Comparison of ENCODE assay signal across 24 cellular contexts in genomic region chr15:44447772-44448376, GRCh38. TPM values are rescaled to one million over a fixed set of nuclear protein-coding genes. Genes with fewer than 3 reads are reported as not detected.
DNase-seq lines count a peak whose midpoint lies in the region; ATAC-seq, FAIRE-seq and TF ChIP-seq lines count a peak whose summit lies in the region.
"Had no signal": no experiment of that assay in that cellular context is flagged by ENCODE, and none has a peak within 500 bp of the region (broad histone marks: within the 10 kb centered on the region; RNA-seq: fewer than 3 reads in every experiment).

No MANE protein-coding gene starts in this region.

- H3K4me3 Mint-ChIP-seq in natural killer cell treated with Interleukin-12 subunit alpha and Interleukin-12 subunit beta and Interleukin-15 and Interleukin-18, amount 100 ng/mL, for 72 hours: no peak overlapping the region
- H3K4me3 Mint-ChIP-seq: B cell, CD14-positive monocyte, HFFc6 had no signal

- no peaks in the 10 kb centered on the region for H3K9me3 Mint-ChIP-seq in natural killer cell treated with Interleukin-12 subunit alpha and Interleukin-12 subunit beta and Interleukin-15 and Interleukin-18, amount 100 ng/mL, for 72 hours
- H3K9me3 Mint-ChIP-seq: CD14-positive monocyte, HFFc6 had no signal

- peak overlapping the region in 1 of 2 experiments; percentile 43; a peak in 1 of 4 replicates for H3K9ac ChIP-seq in K562 (ENCODE audit: insufficient read depth in 1 of 2, low read depth in 2 of 2, low read length in 2 of 2)

- H3K4me1 ChIP-seq in right atrium auricular region (no peaks in the 10 kb centered on the region), K562 (replicated peaks in 1 of 2; ENCODE audit: control insufficient read depth in 2 of 2, insufficient read depth in 2 of 2, low read length in 2 of 2) (peaks cover 0 to 6% of the 10 kb centered on the region in 2 experiments; a peak in 2 of 5 replicates), aorta (ENCODE audit: control insufficient read depth in 1 of 2, insufficient read depth in 2 of 2, low read length in 2 of 2) (no peaks in the 10 kb centered on the region)
- H3K4me1 ChIP-seq: SJSA1 had no signal

- H3K4me3 ChIP-seq in right atrium auricular region (no peak overlapping the region), K562 (no peak overlapping the region), aorta (ENCODE audit: low read length in 2 of 2) (no peak overlapping the region)
- H3K4me3 ChIP-seq: SJSA1 had no signal

- TF ChIP-seq POLR2A in K562 (conservative IDR thresholded peaks at IDR 0.05): no peak

- H3K9me1 ChIP-seq in K562 (ENCODE audit: control insufficient read depth, insufficient read depth, low read length): no peaks in the 10 kb centered on the region

- no TSS peak for BruUV-seq in K562 (replicated peaks; lab: Mats Ljungman, UMichigan)

- H3K4me2 ChIP-seq in K562 (ENCODE audit: insufficient read depth, low read length): no peak overlapping the region

- TF ChIP-seq CTCF in right atrium auricular region (IDR thresholded peaks at IDR 0.05) (no peak), K562 (IDR thresholded peaks at IDR 0.05 in 2 of 3, conservative IDR thresholded peaks at IDR 0.05 in 1 of 3; ENCODE audit: insufficient read depth in 2 of 3, low read depth in 1 of 3, low read length in 3 of 3) (no peak)

- no peaks in the 10 kb centered on the region for H3K36me3 ChIP-seq in right atrium auricular region
- peaks cover 22% of the 10 kb centered on the region; the same call in 2 of the 3 replicates for H3K36me3 ChIP-seq in K562 (ENCODE audit: control insufficient read depth, insufficient read depth, low read length)
- no peaks in the 10 kb centered on the region for H3K36me3 ChIP-seq in aorta (ENCODE audit: control insufficient read depth in 1 of 2, insufficient read depth in 2 of 2, low read length in 1 of 2)

- H3K27me3 Mint-ChIP-seq in natural killer cell treated with Interleukin-12 subunit alpha and Interleukin-12 subunit beta and Interleukin-15 and Interleukin-18, amount 100 ng/mL, for 72 hours: no peaks in the 10 kb centered on the region
- H3K27me3 Mint-ChIP-seq: B cell had no signal

- DNase-seq in Right ventricle myocardium superior (no peak), right atrium auricular region (ENCODE audit: low spot score) (no peak), K562 (ENCODE audit: extremely low read depth in 1 of 4, low spot score in 3 of 4) (no peak), aorta (peak in 1 of 2 donors; percentile 66), amygdala (lab: John Stamatoyannopoulos, UW) (no peak), HPDE6-E6E7 (ENCODE audit: extremely low spot score) (no peak)
- no peak for DNase-seq in natural killer cell treated with Interleukin-12 subunit alpha and Interleukin-12 subunit beta and Interleukin-15 and Interleukin-18, amount 100 ng/mL, for 72 hours (ENCODE audit: low spot score)
- DNase-seq in activated CD4-positive, alpha-beta T cell treated with anti-CD3 and anti-CD28 coated beads, Interleukin-2, amount 50 U/mL, for 4 hours: no peak
- DNase-seq: DMS53; GDM1; H7; HFFc6; NCI-H1105 treated with DMSO at 0.1 percent for 48 hours; NCI-H2029 treated with DMSO at 0.1 percent for 48 hours; NCI-H345; NCI-H524; NCI-H774; NK-92 treated with Interleukin-12 subunit alpha and Interleukin-12 subunit beta, amount 100 ng/mL, for 24 hours had no signal

- POLR2A ChIA-PET in K562 (lab: Yijun Ruan, JAX): interaction anchor here (8.1 kb wide), 1 partner anchor 19 kb away, joined by 58 read pairs; the partner anchor contains the start of gene CTDSPL2

- H4K20me1 ChIP-seq in K562 (replicated peaks; ENCODE audit: control insufficient read depth, insufficient read depth, low read length): peaks cover 8% of the 10 kb centered on the region; the same call in 1 of the 2 replicates

- no peaks in the 10 kb centered on the region for H3K9me3 ChIP-seq in right atrium auricular region
- no peaks in the 10 kb centered on the region for H3K9me3 ChIP-seq in K562 (replicated peaks; ENCODE audit: control insufficient read depth, insufficient read depth, low read depth, low read length)
- H3K9me3 ChIP-seq in aorta (ENCODE audit: control insufficient read depth, low read length): no peaks in the 10 kb centered on the region
- H3K9me3 ChIP-seq: SJSA1 had no signal

- CTCF ChIA-PET in K562 (lab: Yijun Ruan, JAX; ENCODE audit: low intra/inter-chr PET ratio): no interaction called here

- no peak for TF ChIP-seq EP300 in K562 (IDR thresholded peaks at IDR 0.05; ENCODE audit: low read length)

- TF ChIP-seq RAD21 in K562 (CRISPR knock-in tag; conservative IDR thresholded peaks at IDR 0.05 in 1 of 2, IDR thresholded peaks at IDR 0.05 in 1 of 2): no peak

- H3K27ac ChIP-seq in right atrium auricular region (no peak overlapping the region), K562 (ENCODE audit: extremely low read depth, low read depth, low read length) (no peak overlapping the region), aorta (ENCODE audit: low read depth in 1 of 2, low read length in 2 of 2) (no peak overlapping the region)
- H3K27ac ChIP-seq: HL-60, SJSA1 had no signal

- no peak overlapping the region for H3K27ac Mint-ChIP-seq in natural killer cell treated with Interleukin-12 subunit alpha and Interleukin-12 subunit beta and Interleukin-15 and Interleukin-18, amount 100 ng/mL, for 72 hours
- H3K27ac Mint-ChIP-seq: B cell, HFFc6 had no signal

- no peaks in the 10 kb centered on the region for H3K27me3 ChIP-seq in right atrium auricular region
- no peaks in the 10 kb centered on the region for H3K27me3 ChIP-seq in K562 (ENCODE audit: control insufficient read depth in 2 of 2, insufficient read depth in 2 of 2, low read length in 2 of 2)
- H3K27me3 ChIP-seq in aorta (ENCODE audit: control insufficient read depth in 1 of 2, insufficient read depth in 2 of 2, low read length in 1 of 2): no peaks in the 10 kb centered on the region
- H3K27me3 ChIP-seq: SJSA1 had no signal

- H3K36me3 Mint-ChIP-seq in natural killer cell treated with Interleukin-12 subunit alpha and Interleukin-12 subunit beta and Interleukin-15 and Interleukin-18, amount 100 ng/mL, for 72 hours: no peaks in the 10 kb centered on the region

- 96% methylated on average over 11 of the region's 11 CpGs for WGBS in K562 (ENCODE audit: insufficient coverage, low coverage, missing lambda C conversion rate)
- 97 to 98% methylated on average over 11 of the region's 11 CpGs for WGBS in aorta, 2 donors

- in situ Hi-C loops in K562 (cut with MboI): no loop called here

- peaks cover 19 to 20% of the 10 kb centered on the region in 2 donors for H3K4me1 Mint-ChIP-seq in natural killer cell treated with Interleukin-12 subunit alpha and Interleukin-12 subunit beta and Interleukin-15 and Interleukin-18, amount 100 ng/mL, for 72 hours (ENCODE audit: low read depth in 2 of 2)

- H3K79me2 ChIP-seq in K562 (ENCODE audit: control insufficient read depth, insufficient read depth, low read length): peaks cover 96% of the 10 kb centered on the region

- no peak overlapping the region for H2AFZ ChIP-seq in K562 (ENCODE audit: low read depth, low read length)

- FAIRE-seq in K562 (lab: Jason Lieb, UNC): no peak
- FAIRE-seq: A204.1, D721Med had no signal

- ATAC-seq in Right ventricle myocardium superior (ENCODE audit: poor library complexity) (peak; percentile 12), K562 (peak; percentile 27), aorta (ENCODE audit: low FRiP score) (peak; percentile 46)
- ATAC-seq in natural killer cell treated with Interleukin-12 subunit alpha and Interleukin-12 subunit beta and Interleukin-15 and Interleukin-18, amount 100 ng/mL, for 72 hours: peak; percentile 17 to 55

- intact Hi-C loops in Right ventricle myocardium superior (cut with DNase I) (no loop called here), K562 (cut with micrococcal nuclease) (no loop called here), aorta (cut with DNase I) (no loop called here)

TF ChIP-seq in K562, 482 proteins besides CTCF, POLR2A, EP300 and RAD21 (continues in another document):
- TF ChIP-seq PREB (CRISPR knock-in tag; IDR thresholded peaks at IDR 0.05) (no peak), POLR2G (IDR thresholded peaks at IDR 0.05; ENCODE audit: low read depth, low read length) (peak; percentile 53), TAF15 (IDR thresholded peaks at IDR 0.05; ENCODE audit: low read depth, low read length) (0 out of 2 replicates have a peak, but pooled peaks have one; percentile 57), RBFOX2 (IDR thresholded peaks at IDR 0.05; ENCODE audit: low read depth, low read length) (no peak), ZZZ3 (IDR thresholded peaks at IDR 0.05) (no peak)

RNA-seq across cellular contexts. Expression of gene CTDSPL2, which starts 20.4 kb away (rescaled TPM):
- 16.6 TPM for total RNA-seq in Right ventricle myocardium superior
- total RNA-seq in right atrium auricular region: 10 to 100 TPM; 22.5 to 32.9 TPM
- total RNA-seq in K562 (2011; cell fraction: chromatin; rRNA removed; ENCODE audit: low replicate concordance): 146 and 232 TPM in 2 replicates
- 94.1 and 123 TPM in 2 replicates for total RNA-seq in K562 (2011; cell fraction: nucleolus; rRNA removed)
- 140 and 190 TPM in 2 replicates for total RNA-seq in K562 (2011; cell fraction: nucleoplasm; rRNA removed)
- 79.0 and 102 TPM in 2 replicates for total RNA-seq in K562 (2014; rRNA removed)
- total RNA-seq in K562 (2014; rRNA removed; fragmentation: Illumina TruSeq; extraction: Trizol): 59.5 and 74.6 TPM in 2 replicates
- 71.1 and 74.9 TPM in 2 replicates for total RNA-seq in K562 (2015; rRNA removed; fragmentation: Illumina TruSeq; extraction: Trizol)
- 53.1 and 55.3 TPM in 2 replicates for total RNA-seq in K562 (2021)
- polyA plus RNA-seq in K562 (2011; rRNA removed): 45.5 and 67.1 TPM in 2 replicates
- 13.5 and 17.9 TPM in 2 replicates for polyA plus RNA-seq in K562 (2011; cell fraction: cytosol; rRNA removed)
- polyA plus RNA-seq in K562 (2011; cell fraction: nucleus; rRNA removed): 77.5 and 80.3 TPM in 2 replicates
- polyA plus RNA-seq in K562 (2012): 31.4 and 52.7 TPM in 2 replicates
- 50.1 and 51.6 TPM in 2 replicates for polyA plus RNA-seq in K562 (2014; fragmentation: Illumina TruSeq; extraction: Trizol)
- 10 to 100 TPM; 16.8 to 36.0 TPM for polyA plus RNA-seq in K562 (2014; fragmentation: Nextera tagmentation; extraction: Ambion mirVana)
- 19.9 and 21.0 TPM in 2 replicates for polyA plus RNA-seq in K562 (2014; rRNA removed)
- 221 and 262 TPM in 2 replicates for polyA minus RNA-seq in K562 (2011; rRNA and poly(A)+ RNA removed)
- polyA minus RNA-seq in K562 (2011; cell fraction: cytosol; rRNA and poly(A)+ RNA removed): 58.0 and 66.3 TPM in 2 replicates
- 89.9 and 134 TPM in 2 replicates for polyA minus RNA-seq in K562 (2011; cell fraction: nucleus; rRNA and poly(A)+ RNA removed)
- total RNA-seq in natural killer cell treated with Interleukin-12 subunit alpha and Interleukin-12 subunit beta and Interleukin-15 and Interleukin-18, amount 100 ng/mL, for 72 hours: 10 to 100 TPM; 67.2 to 67.3 TPM
- total RNA-seq in aorta: 10 to 100 TPM; 35.9 to 43.9 TPM
- 10 to 100 TPM in 1 of 2 donors, 1 to 10 TPM in 1; 7.8 to 17.8 TPM for polyA plus RNA-seq in aorta
